Comparison of ENCODE assay signal across 1 cellular context in genomic region chr20:1632228-1632577, GRCh38.
TF ChIP-seq lines count a peak whose summit lies in the region.

No MANE protein-coding gene starts in this region.

TF ChIP-seq in H1, 55 proteins besides CTCF, POLR2A, EP300 and RAD21:
- TF ChIP-seq TEAD4 (IDR thresholded peaks at IDR 0.05; ENCODE audit: low read depth, low read length) (no peak), CTBP2 (IDR thresholded peaks at IDR 0.05; ENCODE audit: borderline replicate concordance, insufficient read depth, insufficient read length, low read length) (no peak), KDM1A (IDR thresholded peaks at IDR 0.05; ENCODE audit: borderline replicate concordance, low read length) (no peak), TAF7 (optimal IDR thresholded peaks at IDR 0.05; ENCODE audit: borderline replicate concordance, low read depth, low read length) (no peak), EZH2 (IDR thresholded peaks at IDR 0.05; ENCODE audit: low read depth, low read length, severe bottlenecking) (no peak), CEBPB (IDR thresholded peaks at IDR 0.05; ENCODE audit: low read depth, low read length) (no peak), JUN (IDR thresholded peaks at IDR 0.05; ENCODE audit: low read depth, low read length) (no peak), EGR1 (IDR thresholded peaks at IDR 0.05; ENCODE audit: borderline replicate concordance, low read depth, low read length) (no peak), ATF3 (IDR thresholded peaks at IDR 0.05; ENCODE audit: insufficient read depth, low read depth, low read length) (no peak), NANOG (IDR thresholded peaks at IDR 0.05; ENCODE audit: insufficient read depth, low read depth, low read length, poor library complexity, severe bottlenecking) (no peak), CBX5 (IDR thresholded peaks at IDR 0.05; ENCODE audit: low read depth, low read length) (no peak), CBX8 (IDR thresholded peaks at IDR 0.05; ENCODE audit: borderline replicate concordance, low read depth, low read length) (no peak), NRF1 (IDR thresholded peaks at IDR 0.05; ENCODE audit: low read depth, low read length) (no peak), ASH2L (IDR thresholded peaks at IDR 0.05; ENCODE audit: low read length) (no peak), ATF2 (IDR thresholded peaks at IDR 0.05; ENCODE audit: low read length) (no peak), BACH1 (IDR thresholded peaks at IDR 0.05; ENCODE audit: low read length) (no peak), YY1 (IDR thresholded peaks at IDR 0.05; ENCODE audit: low read depth, low read length) (no peak), MAFK (IDR thresholded peaks at IDR 0.05; ENCODE audit: low read depth, low read length) (no peak)
TF ChIP-seq in H1: peak in this region for 0.
